Comparison of ENCODE assay signal across 10 cellular contexts in the genomic region with DNA sequence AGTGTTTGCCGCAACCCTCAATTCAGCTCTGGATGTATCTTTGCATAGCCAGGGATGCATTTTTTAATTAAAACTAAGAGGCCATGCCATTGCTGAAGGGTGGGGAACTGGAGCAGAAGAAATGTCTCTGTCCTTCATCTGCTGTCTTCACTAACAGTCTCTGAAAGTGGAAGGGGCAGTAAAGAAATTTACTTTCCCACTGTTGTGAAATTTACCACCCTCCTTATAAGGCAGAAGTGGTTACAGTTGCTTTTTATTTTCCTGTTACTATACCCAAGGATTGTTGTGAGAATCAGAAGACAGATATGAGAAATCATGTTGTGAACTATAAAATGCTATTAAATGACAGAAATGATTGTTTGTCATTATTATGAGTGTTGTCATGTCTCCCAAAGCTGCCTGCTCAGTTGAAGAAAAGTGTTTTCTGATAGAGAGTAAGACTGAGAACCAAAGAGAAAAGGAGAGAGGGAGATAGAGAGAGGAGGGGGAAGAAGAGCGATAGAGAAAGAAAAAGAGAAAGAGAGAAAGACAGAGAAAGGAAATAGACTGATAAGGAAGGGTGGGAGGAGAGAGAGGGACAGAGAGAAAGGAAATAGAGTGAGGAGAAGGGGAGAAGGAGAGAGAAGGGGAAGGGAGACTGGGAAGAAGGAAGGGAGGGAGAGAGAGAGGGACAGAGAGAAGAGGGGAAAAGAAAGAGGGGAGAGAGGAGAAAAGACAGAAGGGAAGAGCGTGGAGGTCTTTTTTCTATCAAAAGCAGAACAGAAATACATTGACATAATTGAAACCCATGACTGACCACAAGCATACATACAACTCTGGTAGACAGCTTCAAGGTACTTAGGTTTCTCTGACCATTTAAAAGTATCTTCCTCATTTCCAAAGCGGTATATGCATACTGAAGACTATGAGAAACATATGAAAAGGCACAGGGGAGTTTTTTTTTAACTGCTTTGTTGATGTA. TPM values are rescaled to one million over a fixed set of nuclear protein-coding genes. Genes with fewer than 3 reads are reported as not detected.
DNase-seq lines count a peak whose midpoint lies in the region; ATAC-seq, FAIRE-seq and TF ChIP-seq lines count a peak whose summit lies in the region.
"Had no signal": no experiment of that assay in that cellular context is flagged by ENCODE, and none has a peak within 500 bp of the region (broad histone marks: within the 10 kb centered on the region; RNA-seq: fewer than 3 reads in every experiment).

No MANE protein-coding gene starts in this region.

- no peak overlapping the region for H3K9ac ChIP-seq in K562 (ENCODE audit: insufficient read depth in 1 of 2, low read depth in 2 of 2, low read length in 2 of 2)

- intact Hi-C loops in K562 (cut with micrococcal nuclease): no loop called here

- H3K27me3 ChIP-seq in K562 (ENCODE audit: control insufficient read depth in 2 of 2, insufficient read depth in 2 of 2, low read length in 2 of 2): no peaks in the 10 kb centered on the region

- no peak for TF ChIP-seq POLR2A in K562 (conservative IDR thresholded peaks at IDR 0.05)

- DNase-seq in K562 (ENCODE audit: extremely low read depth in 1 of 4, low spot score in 3 of 4) (no peak), G401 (ENCODE audit: low spot score) (no peak), HT-29 (ENCODE audit: low spot score) (no peak), islet precursor cell (no peak)
- DNase-seq: GF-D8 had no signal

- BruUV-seq in K562 (replicated peaks; lab: Mats Ljungman, UMichigan): no TSS peak

- no peak for TF ChIP-seq CTCF in K562 (IDR thresholded peaks at IDR 0.05 in 2 of 3, conservative IDR thresholded peaks at IDR 0.05 in 1 of 3; ENCODE audit: insufficient read depth in 2 of 3, low read depth in 1 of 3, low read length in 3 of 3)

- ATAC-seq in GM18868 (IDR thresholded peaks at IDR 0.05; ENCODE audit: unreplicated experiment) (peak; percentile 96), GM21619 (IDR thresholded peaks at IDR 0.05; ENCODE audit: unreplicated experiment) (peak; percentile 96), HG03378 (IDR thresholded peaks at IDR 0.05; ENCODE audit: unreplicated experiment) (peak; percentile 96), K562 (peak; percentile 56; the same call in 2 of the 3 replicates)
- ATAC-seq: esophagus mucosa had no signal

- no peak overlapping the region for H3K4me3 ChIP-seq in K562
- H3K4me3 ChIP-seq: lung had no signal

- H3K9me3 ChIP-seq in K562 (replicated peaks; ENCODE audit: control insufficient read depth, insufficient read depth, low read depth, low read length): no peaks in the 10 kb centered on the region

- H3K36me3 ChIP-seq in K562 (ENCODE audit: control insufficient read depth, insufficient read depth, low read length): no peaks in the 10 kb centered on the region

- FAIRE-seq in K562 (lab: Jason Lieb, UNC): no peak

- no peak for TF ChIP-seq EP300 in K562 (IDR thresholded peaks at IDR 0.05; ENCODE audit: low read length)

- no peak for TF ChIP-seq RAD21 in K562 (CRISPR knock-in tag; conservative IDR thresholded peaks at IDR 0.05 in 1 of 2, IDR thresholded peaks at IDR 0.05 in 1 of 2)

- no peaks in the 10 kb centered on the region for H3K79me2 ChIP-seq in K562 (ENCODE audit: control insufficient read depth, insufficient read depth, low read length)

- H3K9me1 ChIP-seq in K562 (ENCODE audit: control insufficient read depth, insufficient read depth, low read length): no peaks in the 10 kb centered on the region

- H3K27ac ChIP-seq in K562 (ENCODE audit: extremely low read depth, low read depth, low read length): no peak overlapping the region

- CTCF ChIA-PET in K562 (lab: Yijun Ruan, JAX; ENCODE audit: low intra/inter-chr PET ratio): no interaction called here

- in situ Hi-C loops in K562 (cut with MboI): no loop called here
- in situ Hi-C loops in G401 (cut with HindIII; ENCODE audit: low sequenced_read_pairs): no loop called here

- no peaks in the 10 kb centered on the region for H3K4me1 ChIP-seq in K562 (replicated peaks in 1 of 2; ENCODE audit: control insufficient read depth in 2 of 2, insufficient read depth in 2 of 2, low read length in 2 of 2)

- 27% methylated on average over 4 of the region's 4 CpGs for WGBS in K562 (ENCODE audit: insufficient coverage, low coverage, missing lambda C conversion rate)

- POLR2A ChIA-PET in K562 (lab: Yijun Ruan, JAX): interaction anchor here (1.2 kb wide), 1 partner anchor 10 kb away, joined by 3 read pairs; no protein-coding TSS in a partner anchor

- no peaks in the 10 kb centered on the region for H4K20me1 ChIP-seq in K562 (replicated peaks; ENCODE audit: control insufficient read depth, insufficient read depth, low read length)

- H3K4me2 ChIP-seq in K562 (ENCODE audit: insufficient read depth, low read length): no peak overlapping the region

- H2AFZ ChIP-seq in K562 (ENCODE audit: low read depth, low read length): no peak overlapping the region

TF ChIP-seq in K562, 482 proteins besides CTCF, POLR2A, EP300 and RAD21 (continues in another document):
- TF ChIP-seq, protein P1, sequence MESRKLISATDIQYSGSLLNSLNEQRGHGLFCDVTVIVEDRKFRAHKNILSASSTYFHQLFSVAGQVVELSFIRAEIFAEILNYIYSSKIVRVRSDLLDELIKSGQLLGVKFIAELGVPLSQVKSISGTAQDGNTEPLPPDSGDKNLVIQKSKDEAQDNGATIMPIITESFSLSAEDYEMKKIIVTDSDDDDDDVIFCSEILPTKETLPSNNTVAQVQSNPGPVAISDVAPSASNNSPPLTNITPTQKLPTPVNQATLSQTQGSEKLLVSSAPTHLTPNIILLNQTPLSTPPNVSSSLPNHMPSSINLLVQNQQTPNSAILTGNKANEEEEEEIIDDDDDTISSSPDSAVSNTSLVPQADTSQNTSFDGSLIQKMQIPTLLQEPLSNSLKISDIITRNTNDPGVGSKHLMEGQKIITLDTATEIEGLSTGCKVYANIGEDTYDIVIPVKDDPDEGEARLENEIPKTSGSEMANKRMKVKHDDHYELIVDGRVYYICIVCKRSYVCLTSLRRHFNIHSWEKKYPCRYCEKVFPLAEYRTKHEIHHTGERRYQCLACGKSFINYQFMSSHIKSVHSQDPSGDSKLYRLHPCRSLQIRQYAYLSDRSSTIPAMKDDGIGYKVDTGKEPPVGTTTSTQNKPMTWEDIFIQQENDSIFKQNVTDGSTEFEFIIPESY (CRISPR knock-in tag; IDR thresholded peaks at IDR 0.05): no peak

RNA-seq across cellular contexts. Expression of a gene that starts 22.5 kb away (rescaled TPM):
- total RNA-seq in K562 (2011; cell fraction: chromatin; rRNA removed; ENCODE audit: low replicate concordance): 18.6 and 28.3 TPM in 2 replicates
- 17.2 and 19.5 TPM in 2 replicates for total RNA-seq in K562 (2011; cell fraction: nucleolus; rRNA removed)
- total RNA-seq in K562 (2011; cell fraction: nucleoplasm; rRNA removed): 33.0 and 51.6 TPM in 2 replicates
- total RNA-seq in K562 (2014; rRNA removed) (147 and 158 TPM in 2 replicates), K562 (2014; rRNA removed; fragmentation: Illumina TruSeq; extraction: Trizol) (166 and 177 TPM in 2 replicates), K562 (2015; rRNA removed; fragmentation: Illumina TruSeq; extraction: Trizol) (218 and 221 TPM in 2 replicates), K562 (2021) (172 and 185 TPM in 2 replicates)
- polyA plus RNA-seq in K562 (2011; rRNA removed) (168 and 177 TPM in 2 replicates), K562 (2014; fragmentation: Illumina TruSeq; extraction: Trizol) (214 and 271 TPM in 2 replicates), K562 (2014; fragmentation: Nextera tagmentation; extraction: Ambion mirVana) (100 to 1,000 TPM in 1 of 2 experiments, 10 to 100 TPM in 1; 57.8 to 107 TPM), K562 (2014; rRNA removed) (213 and 262 TPM in 2 replicates)
- 277 and 293 TPM in 2 replicates for polyA plus RNA-seq in K562 (2011; cell fraction: cytosol; rRNA removed)
- polyA plus RNA-seq in K562 (2011; cell fraction: nucleus; rRNA removed): 65.7 and 84.3 TPM in 2 replicates
- 336 and 342 TPM in 2 replicates for polyA plus RNA-seq in K562 (2012)
- 64.2 and 69.9 TPM in 2 replicates for polyA minus RNA-seq in K562 (2011; rRNA and poly(A)+ RNA removed)
- 23.0 and 34.8 TPM in 2 replicates for polyA minus RNA-seq in K562 (2011; cell fraction: cytosol; rRNA and poly(A)+ RNA removed)
- 16.8 and 28.4 TPM in 2 replicates for polyA minus RNA-seq in K562 (2011; cell fraction: nucleus; rRNA and poly(A)+ RNA removed)
- total RNA-seq in G401 (2014; rRNA removed; shearing (Covaris generic)): 84.4 and 164 TPM in 2 replicates
- 116 and 125 TPM in 2 replicates for total RNA-seq in HT-29 (2014; rRNA removed; shearing (Covaris generic))

RNA-seq across cellular contexts. Expression of a gene that starts 22.8 kb away (rescaled TPM):
- total RNA-seq in K562 (2011; cell fraction: chromatin; rRNA removed; ENCODE audit: low replicate concordance): 32.6 and 41.8 TPM in 2 replicates
- total RNA-seq in K562 (2011; cell fraction: nucleolus; rRNA removed): 42.9 and 43.7 TPM in 2 replicates
- 40.1 and 41.9 TPM in 2 replicates for total RNA-seq in K562 (2011; cell fraction: nucleoplasm; rRNA removed)
- total RNA-seq in K562 (2014; rRNA removed) (17.8 and 20.6 TPM in 2 replicates), K562 (2014; rRNA removed; fragmentation: Illumina TruSeq; extraction: Trizol) (24.3 and 24.7 TPM in 2 replicates), K562 (2015; rRNA removed; fragmentation: Illumina TruSeq; extraction: Trizol) (23.8 and 25.2 TPM in 2 replicates), K562 (2021) (17.2 and 18.2 TPM in 2 replicates)
- polyA plus RNA-seq in K562 (2011; rRNA removed) (41.9 and 44.4 TPM in 2 replicates), K562 (2014; fragmentation: Illumina TruSeq; extraction: Trizol) (23.7 and 28.7 TPM in 2 replicates), K562 (2014; fragmentation: Nextera tagmentation; extraction: Ambion mirVana) (1 to 10 TPM; 4.9 to 7.3 TPM), K562 (2014; rRNA removed) (18.1 and 20.2 TPM in 2 replicates)
- 25.6 and 30.4 TPM in 2 replicates for polyA plus RNA-seq in K562 (2011; cell fraction: cytosol; rRNA removed)
- 34.9 and 41.2 TPM in 2 replicates for polyA plus RNA-seq in K562 (2011; cell fraction: nucleus; rRNA removed)
- 15.8 and 24.9 TPM in 2 replicates for polyA plus RNA-seq in K562 (2012)
- polyA minus RNA-seq in K562 (2011; rRNA and poly(A)+ RNA removed): 27.3 and 28.5 TPM in 2 replicates
- polyA minus RNA-seq in K562 (2011; cell fraction: cytosol; rRNA and poly(A)+ RNA removed): 11.8 and 12.3 TPM in 2 replicates
- polyA minus RNA-seq in K562 (2011; cell fraction: nucleus; rRNA and poly(A)+ RNA removed): 13.5 and 24.4 TPM in 2 replicates
- total RNA-seq in G401 (2014; rRNA removed; shearing (Covaris generic)): 24.3 and 34.5 TPM in 2 replicates
- 41.3 and 43.0 TPM in 2 replicates for total RNA-seq in HT-29 (2014; rRNA removed; shearing (Covaris generic))
